Comparison of ENCODE assay signal across 1 cellular context in genomic region chr4:146522098-146522861, GRCh38.
A peak's percentile ranks its signal among the peaks of the same experiment; 100 is the strongest.
TF ChIP-seq lines count a peak whose summit lies in the region.

No MANE protein-coding gene starts in this region.

TF ChIP-seq in H1, 55 proteins besides CTCF, POLR2A, EP300 and RAD21:
- TF ChIP-seq SAP30 (IDR thresholded peaks at IDR 0.05; ENCODE audit: insufficient read depth, insufficient replicate concordance, low read length) (peak; percentile 43), MAX (IDR thresholded peaks at IDR 0.05) (0 out of 2 replicates have a peak, but pooled peaks have one; percentile 38), RBBP5 (IDR thresholded peaks at IDR 0.05; ENCODE audit: borderline replicate concordance, low read depth, low read length) (no peak; the same call in 1 of the 2 replicates), E2F6 (IDR thresholded peaks at IDR 0.05) (peak; percentile 8; the same call in 1 of the 2 replicates), SP1 (IDR thresholded peaks at IDR 0.05; ENCODE audit: low read depth, low read length) (no peak), HDAC2 (IDR thresholded peaks at IDR 0.05; ENCODE audit: borderline replicate concordance in 1 of 2, low read depth in 2 of 2, low read length in 2 of 2) (peak; percentile 58 to 61; a peak in 1 of 4 replicates), CHD2 (IDR thresholded peaks at IDR 0.05; ENCODE audit: low read length) (peak; percentile 22; the same call in 1 of the 2 replicates), BCL11A (IDR thresholded peaks at IDR 0.05; ENCODE audit: low read depth in 2 of 2, low read length in 2 of 2) (no peak), KDM4A (IDR thresholded peaks at IDR 0.05; ENCODE audit: low read depth, low read length, severe bottlenecking) (peak; percentile 98), CREB1 (IDR thresholded peaks at IDR 0.05) (peak; percentile 95), MAFK (IDR thresholded peaks at IDR 0.05; ENCODE audit: low read depth, low read length) (peak; percentile 63; the same call in 1 of the 2 replicates), SRF (IDR thresholded peaks at IDR 0.05; ENCODE audit: low read depth, low read length) (no peak), PHF8 (conservative IDR thresholded peaks at IDR 0.05; ENCODE audit: low read depth, low read length) (peak; percentile 59), EZH2 (IDR thresholded peaks at IDR 0.05; ENCODE audit: low read depth, low read length, severe bottlenecking) (peak; percentile 3), CTBP2 (IDR thresholded peaks at IDR 0.05; ENCODE audit: borderline replicate concordance, insufficient read depth, insufficient read length, low read length) (peak; percentile 46), BRCA1 (IDR thresholded peaks at IDR 0.05; ENCODE audit: low read depth, low read length) (peak; percentile 4; the same call in 1 of the 2 replicates), CHD7 (IDR thresholded peaks at IDR 0.05; ENCODE audit: insufficient replicate concordance, low read length) (peak; percentile 99), JUN (IDR thresholded peaks at IDR 0.05; ENCODE audit: low read depth, low read length) (no peak), BACH1 (IDR thresholded peaks at IDR 0.05; ENCODE audit: low read length) (peak; percentile 58), POLR2AphosphoS5 (IDR thresholded peaks at IDR 0.05; ENCODE audit: low read depth, low read length) (no peak), SUZ12 (IDR thresholded peaks at IDR 0.05; ENCODE audit: low read length) (no peak), SIN3A (conservative IDR thresholded peaks at IDR 0.05 in 1 of 2, IDR thresholded peaks at IDR 0.05 in 1 of 2; ENCODE audit: low read depth in 1 of 2, low read length in 2 of 2) (peak; percentile 15 to 64; a peak in 2 of 4 replicates), RFX5 (IDR thresholded peaks at IDR 0.05; ENCODE audit: borderline replicate concordance, low read depth, low read length) (no peak), TAF1 (IDR thresholded peaks at IDR 0.05; ENCODE audit: low read depth, low read length) (0 out of 2 replicates have a peak, but pooled peaks have one; percentile 37), ASH2L (IDR thresholded peaks at IDR 0.05; ENCODE audit: low read length) (peak; percentile 66)
